Comparison of ENCODE assay signal across 9 cellular contexts in genomic region chr4:2867758-2868491, GRCh38. TPM values are rescaled to one million over a fixed set of nuclear protein-coding genes. Genes with fewer than 3 reads are reported as not detected.
A peak's percentile ranks its signal among the peaks of the same experiment; 100 is the strongest.
DNase-seq lines count a peak whose midpoint lies in the region; ATAC-seq and TF ChIP-seq lines count a peak whose summit lies in the region.
"Had no signal": no experiment of that assay in that cellular context is flagged by ENCODE, and none has a peak within 500 bp of the region (broad histone marks: within the 10 kb centered on the region; RNA-seq: fewer than 3 reads in every experiment).

No MANE protein-coding gene starts in this region.

- no peak for TF ChIP-seq CTCF in Calu3 (IDR thresholded peaks at IDR 0.05; ENCODE audit: unreplicated experiment)

- H3K4me1 ChIP-seq in naive thymus-derived CD4-positive, alpha-beta T cell (ENCODE audit: control insufficient read depth in 2 of 2, insufficient read depth in 2 of 2, low read length in 2 of 2), result peaks cover 10 to 18% of the 10 kb centered on the region in 2 donors

- ATAC-seq in naive thymus-derived CD4-positive, alpha-beta T cell, result no peak
- ATAC-seq in HG02870 (IDR thresholded peaks at IDR 0.05; ENCODE audit: unreplicated experiment), result no peak

- H3K27ac ChIP-seq in naive thymus-derived CD4-positive, alpha-beta T cell (ENCODE audit: low read depth, low read length), result no peak overlapping the region
- H3K27ac ChIP-seq: epithelial cell of prostate had no signal

- H3K9me3 ChIP-seq in naive thymus-derived CD4-positive, alpha-beta T cell (ENCODE audit: control insufficient read depth in 2 of 3, low read length in 3 of 3), result no peaks in the 10 kb centered on the region

- no peaks in the 10 kb centered on the region for H3K27me3 ChIP-seq in naive thymus-derived CD4-positive, alpha-beta T cell (ENCODE audit: control insufficient read depth in 2 of 2, insufficient read depth in 2 of 2, low read length in 2 of 2)

- peak; percentile 33 for DNase-seq in AG08396 (ENCODE audit: low spot score)
- DNase-seq in NCI-H69 (lab: John Stamatoyannopoulos, UW), result peak; percentile 80
- DNase-seq in fibroblast of gingiva (ENCODE audit: low read depth), result peak; percentile 42
- DNase-seq in naive thymus-derived CD4-positive, alpha-beta T cell, result no peak
- DNase-seq in Calu3, result no peak
- no peak for DNase-seq in SW 1271 (lab: John Stamatoyannopoulos, UW)
- DNase-seq in DMS114 treated with DMSO at 0.1 percent for 48 hours (lab: John Stamatoyannopoulos, UW; ENCODE audit: unreplicated experiment), result no peak

- no TSS peak for BruUV-seq in Calu3 (replicated peaks; lab: Mats Ljungman, UMichigan)

- CTCF ChIA-PET in naive thymus-derived CD4-positive, alpha-beta T cell (lab: Charles Lee), result no interaction called here
- CTCF ChIA-PET in Calu3 (lab: Charles Lee), result no interaction called here

- peaks cover 38 to 94% (median 83%) of the 10 kb centered on the region in 7 donors for H3K4me1 Mint-ChIP-seq in naive thymus-derived CD4-positive, alpha-beta T cell
- peaks cover 29% of the 10 kb centered on the region for H3K4me1 Mint-ChIP-seq in Calu3 (ENCODE audit: low read depth, unreplicated experiment)

- no peak overlapping the region for H3K4me3 ChIP-seq in naive thymus-derived CD4-positive, alpha-beta T cell (ENCODE audit: low read length)

- peak overlapping the region in 5 of 10 donors; percentile 18 to 65 (median 31) for H3K4me3 Mint-ChIP-seq in naive thymus-derived CD4-positive, alpha-beta T cell
- H3K4me3 Mint-ChIP-seq in Calu3 (ENCODE audit: low read depth, unreplicated experiment), result no peak overlapping the region

- H3K9me3 Mint-ChIP-seq in naive thymus-derived CD4-positive, alpha-beta T cell, result no peaks in the 10 kb centered on the region
- H3K9me3 Mint-ChIP-seq in Calu3 (ENCODE audit: low read depth, unreplicated experiment), result no peaks in the 10 kb centered on the region

- POLR2A ChIA-PET in naive thymus-derived CD4-positive, alpha-beta T cell (lab: Charles Lee), result interaction anchor here (0.6 to 1.0 kb wide), 2 partner anchors 19 to 25 kb away, joined by 3 to 4 read pairs; no protein-coding TSS in a partner anchor

- H3K36me3 ChIP-seq in naive thymus-derived CD4-positive, alpha-beta T cell (ENCODE audit: control insufficient read depth in 2 of 3, insufficient read depth in 3 of 3, low read length in 3 of 3), result peaks cover 0 to 3% (median 0%) of the 10 kb centered on the region in 3 experiments

- intact Hi-C loops in naive thymus-derived CD4-positive, alpha-beta T cell (cut with micrococcal nuclease), result no loop called here
- intact Hi-C loops in Calu3 (cut with micrococcal nuclease; ENCODE audit: unreplicated experiment), result no loop called here

- H3K27me3 Mint-ChIP-seq in naive thymus-derived CD4-positive, alpha-beta T cell, result no peaks in the 10 kb centered on the region
- no peaks in the 10 kb centered on the region for H3K27me3 Mint-ChIP-seq in Calu3 (ENCODE audit: unreplicated experiment)

- peaks cover 0 to 5% (median 3%) of the 10 kb centered on the region in 5 donors for H3K36me3 Mint-ChIP-seq in naive thymus-derived CD4-positive, alpha-beta T cell
- H3K36me3 Mint-ChIP-seq in Calu3 (ENCODE audit: insufficient read depth, unreplicated experiment), result no peaks in the 10 kb centered on the region

- H3K27ac Mint-ChIP-seq in naive thymus-derived CD4-positive, alpha-beta T cell, result peak overlapping the region in 5 of 9 donors; percentile 25 to 61 (median 59)
- no peak overlapping the region for H3K27ac Mint-ChIP-seq in Calu3 (ENCODE audit: unreplicated experiment)

RNA-seq across cellular contexts. Expression of gene ADD1, which starts 24.3 kb away (rescaled TPM):
- total RNA-seq in naive thymus-derived CD4-positive, alpha-beta T cell, result 100 to 1,000 TPM; 211 to 300 (median 282) TPM
- polyA plus RNA-seq in naive thymus-derived CD4-positive, alpha-beta T cell, result 100 to 1,000 TPM; 152 to 164 TPM
- 123 and 125 TPM in 2 replicates for total RNA-seq in Calu3 (2022)

Comparison
In these comparisons a context has a peak if more than half of its experiments do, and no peak if none do; other contexts are left out.
1. DNase-seq: peak in AG08396 (single experiment), NCI-H69 (single experiment) and fibroblast of gingiva (single experiment); none in naive thymus-derived CD4-positive, alpha-beta T cell (0 of 9), Calu3 (single experiment), SW 1271 (0 of 2) and DMS114 treated with DMSO at 0.1 percent for 48 hours (single experiment).